1 cellular context compared by ENCODE assay signal in genomic region chr11:58900479-58901420, GRCh38.
A peak's percentile ranks its signal among the peaks of the same experiment; 100 is the strongest.
TF ChIP-seq lines count a peak whose summit lies in the region.

No MANE protein-coding gene starts in this region.

TF ChIP-seq in GM12878, 131 proteins besides CTCF, POLR2A, EP300 and RAD21 (continued from another document):
- TF ChIP-seq ZBTB40 (IDR thresholded peaks at IDR 0.05; ENCODE audit: borderline replicate concordance) (no peak), ASH2L (IDR thresholded peaks at IDR 0.05; ENCODE audit: borderline replicate concordance, low read depth) (no peak), MLLT1 (IDR thresholded peaks at IDR 0.05) (no peak), SMAD1 (IDR thresholded peaks at IDR 0.05; ENCODE audit: low read depth, partially characterized antibody) (no peak), MEF2A (IDR thresholded peaks at IDR 0.05; ENCODE audit: insufficient read depth, low read depth, low read length) (no peak), JUND (IDR thresholded peaks at IDR 0.05; ENCODE audit: low read depth, low read length) (no peak), ELK1 (IDR thresholded peaks at IDR 0.05; ENCODE audit: low read depth, low read length) (no peak), YBX1 (IDR thresholded peaks at IDR 0.05) (no peak), MXI1 (IDR thresholded peaks at IDR 0.05; ENCODE audit: low read depth, low read length) (0 out of 2 replicates have a peak, but pooled peaks have one; percentile 25), ZNF592 (IDR thresholded peaks at IDR 0.05) (no peak), NR2F1 (conservative IDR thresholded peaks at IDR 0.05) (no peak), MYB (IDR thresholded peaks at IDR 0.05; ENCODE audit: borderline replicate concordance, low read depth, low read length) (no peak), KLF5 (IDR thresholded peaks at IDR 0.05; ENCODE audit: partially characterized antibody) (no peak), SPI1 (IDR thresholded peaks at IDR 0.05; ENCODE audit: borderline replicate concordance, insufficient read depth, low read depth, low read length) (no peak), SP1 (IDR thresholded peaks at IDR 0.05; ENCODE audit: low read depth, low read length) (no peak), SUZ12 (IDR thresholded peaks at IDR 0.05; ENCODE audit: unreplicated experiment) (no peak)
- TF ChIP-seq, protein P1, sequence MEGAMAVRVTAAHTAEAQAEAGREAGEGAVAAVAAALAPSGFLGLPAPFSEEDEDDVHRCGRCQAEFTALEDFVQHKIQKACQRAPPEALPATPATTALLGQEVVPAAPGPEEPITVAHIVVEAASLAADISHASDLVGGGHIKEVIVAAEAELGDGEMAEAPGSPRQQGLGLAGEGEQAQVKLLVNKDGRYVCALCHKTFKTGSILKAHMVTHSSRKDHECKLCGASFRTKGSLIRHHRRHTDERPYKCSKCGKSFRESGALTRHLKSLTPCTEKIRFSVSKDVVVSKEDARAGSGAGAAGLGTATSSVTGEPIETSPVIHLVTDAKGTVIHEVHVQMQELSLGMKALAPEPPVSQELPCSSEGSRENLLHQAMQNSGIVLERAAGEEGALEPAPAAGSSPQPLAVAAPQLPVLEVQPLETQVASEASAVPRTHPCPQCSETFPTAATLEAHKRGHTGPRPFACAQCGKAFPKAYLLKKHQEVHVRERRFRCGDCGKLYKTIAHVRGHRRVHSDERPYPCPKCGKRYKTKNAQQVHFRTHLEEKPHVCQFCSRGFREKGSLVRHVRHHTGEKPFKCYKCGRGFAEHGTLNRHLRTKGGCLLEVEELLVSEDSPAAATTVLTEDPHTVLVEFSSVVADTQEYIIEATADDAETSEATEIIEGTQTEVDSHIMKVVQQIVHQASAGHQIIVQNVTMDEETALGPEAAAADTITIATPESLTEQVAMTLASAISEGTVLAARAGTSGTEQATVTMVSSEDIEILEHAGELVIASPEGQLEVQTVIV (IDR thresholded peaks at IDR 0.05; ENCODE audit: borderline replicate concordance, partially characterized antibody), result no peak
